11 cellular contexts compared by ENCODE assay signal in the genomic region with DNA sequence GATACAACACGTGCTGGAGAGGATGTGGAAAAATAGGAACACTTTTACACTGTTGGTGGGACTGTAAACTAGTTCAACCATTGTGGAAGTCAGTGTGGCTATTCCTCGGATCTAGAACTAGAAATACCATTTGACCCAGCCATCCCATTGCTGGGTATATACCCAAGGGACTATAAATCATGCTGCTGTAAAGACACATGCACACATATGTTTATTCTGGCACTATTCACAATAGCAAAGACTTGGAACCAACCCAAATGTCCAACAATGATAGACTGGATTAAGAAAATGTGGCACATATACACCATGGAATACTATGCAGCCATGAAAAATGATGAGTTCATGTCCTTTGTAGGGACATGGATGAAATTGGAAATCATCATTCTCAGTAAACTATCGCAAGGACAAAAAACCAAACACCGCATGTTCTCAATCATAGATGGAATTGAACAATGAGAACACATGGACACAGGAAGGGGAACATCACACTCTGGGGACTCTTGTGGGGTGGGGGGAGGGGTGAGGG. TPM values are rescaled to one million over a fixed set of nuclear protein-coding genes. Genes with fewer than 3 reads are reported as not detected.
"Had no signal": no experiment of that assay in that cellular context is flagged by ENCODE, and none has a peak within 500 bp of the region (broad histone marks: within the 10 kb centered on the region; RNA-seq: fewer than 3 reads in every experiment).

No MANE protein-coding gene starts in this region.

RNA-seq across cellular contexts. Expression of gene PMCH, which starts 50.5 kb away (rescaled TPM):
- total RNA-seq: OCI-LY7, PC-3, PC-9, Peyer's patch, Right ventricle myocardium inferior, Right ventricle myocardium superior, RPMI7951, SJCRH30, SJSA1, SK-MEL-5 had no signal
- polyA plus RNA-seq: SK-N-SH had no signal
